Comparison of ENCODE assay signal across 8 cellular contexts in the genomic region with DNA sequence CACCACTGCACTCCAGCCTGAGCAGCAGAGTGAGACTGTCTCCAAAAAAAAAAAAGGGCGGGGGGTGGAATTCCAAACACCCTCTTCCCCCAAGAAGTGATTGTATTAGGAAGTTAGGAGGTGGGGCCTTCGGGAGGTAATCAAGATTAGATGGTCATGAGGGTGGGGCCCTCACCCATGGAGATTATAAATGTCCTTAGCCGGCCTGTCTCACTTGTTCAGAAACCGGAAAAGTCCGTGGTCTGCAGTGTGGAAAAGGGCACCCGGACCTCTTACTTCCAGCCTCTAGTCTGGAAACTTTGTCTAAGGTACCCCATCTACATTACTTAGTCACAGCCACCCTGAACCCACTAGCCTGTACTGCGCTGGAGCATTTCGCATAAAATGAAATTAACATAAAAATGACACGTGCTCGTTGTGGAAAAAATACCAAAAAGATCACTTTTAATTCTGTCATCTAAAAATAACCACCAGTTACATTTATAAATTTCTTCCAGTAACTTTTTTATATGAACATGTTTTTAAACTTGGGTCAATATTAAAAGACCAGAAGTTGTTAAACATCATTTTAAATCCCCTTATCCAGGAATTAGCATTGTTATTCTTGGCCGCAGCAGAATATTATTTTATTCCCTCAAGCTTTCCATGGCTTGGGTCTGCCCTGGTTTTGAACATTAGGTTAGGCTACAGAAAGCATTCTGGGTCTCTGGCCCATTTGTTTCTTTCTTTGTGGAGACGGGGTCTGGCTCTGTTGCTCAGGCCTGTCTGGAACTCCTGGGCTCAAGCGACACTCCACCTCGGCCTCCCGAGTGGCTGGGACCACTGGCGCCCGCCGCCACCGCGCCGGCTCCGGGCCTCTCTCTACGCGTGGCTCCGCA. TPM values are rescaled to one million over a fixed set of nuclear protein-coding genes. Genes with fewer than 3 reads are reported as not detected.
A peak's percentile ranks its signal among the peaks of the same experiment; 100 is the strongest.
DNase-seq lines count a peak whose midpoint lies in the region; TF ChIP-seq lines count a peak whose summit lies in the region.

No MANE protein-coding gene starts in this region.

- no peaks in the 10 kb centered on the region for H3K9me3 ChIP-seq in iPS DF 6.9 (ENCODE audit: control insufficient read depth, insufficient read depth, low read length)
- no peaks in the 10 kb centered on the region for H3K9me3 ChIP-seq in smooth muscle cell (replicated peaks; ENCODE audit: low read depth)

- H3K9me3 Mint-ChIP-seq in activated T-helper 1 cell treated with anti-CD3 and anti-CD28 coated beads, Interleukin-12 subunit alpha, Interleukin-12 subunit beta, Interleukin-2, Interleukin-4 antibody, amounts not matched to agents 30 ng/mL and 10 ng/mL and 1 ng/mL, durations not matched to agents 14 hours and 24 hours and 36 hours = no peaks in the 10 kb centered on the region

- H4K20me1 ChIP-seq in smooth muscle cell (ENCODE audit: low read depth) = peaks cover 4% of the 10 kb centered on the region

- DNase-seq in HL-60 (ENCODE audit: low read depth in 1 of 2, low spot score in 1 of 2) (no peak), iPS DF 6.9 (ENCODE audit: low read depth, low spot score) (no peak), smooth muscle cell (lab: John Stamatoyannopoulos, UW; ENCODE audit: unreplicated experiment) (no peak), NCI-H187 treated with DMSO at 0.1 percent for 48 hours (lab: John Stamatoyannopoulos, UW) (no peak), GM13977 (ENCODE audit: low spot score) (no peak)
- no peak for DNase-seq in activated T-helper 1 cell treated with anti-CD3 and anti-CD28 coated beads, Interleukin-12 subunit alpha, Interleukin-12 subunit beta, Interleukin-2, Interleukin-4 antibody, amounts not matched to agents 30 ng/mL and 10 ng/mL and 1 ng/mL, durations not matched to agents 14 hours and 24 hours and 36 hours (ENCODE audit: low spot score)
- no peak for DNase-seq in activated CD4-positive, CD25-positive, alpha-beta regulatory T cell treated with anti-CD3 and anti-CD28 coated beads, Interleukin-2, amount 50 U/mL, for 72 hours

- H2AFZ ChIP-seq in ACC112 (ENCODE audit: low read length, unreplicated experiment) = no peak overlapping the region
- peak overlapping the region; percentile 1 for H2AFZ ChIP-seq in smooth muscle cell (ENCODE audit: low read depth)

- intact Hi-C loops in activated T-helper 1 cell treated with anti-CD3 and anti-CD28 coated beads, Interleukin-12 subunit alpha, Interleukin-12 subunit beta, Interleukin-2, Interleukin-4 antibody, amounts not matched to agents 30 ng/mL and 10 ng/mL and 1 ng/mL, durations not matched to agents 14 hours and 24 hours and 36 hours (cut with micrococcal nuclease) = loop anchor here (1.0 to 10.0 kb wide), 6 partner anchors 8 to 1005 kb away; partner anchors contain the start of genes GADD45G, SECISBP2 and SPIN1

- H3K36me3 ChIP-seq in ACC112 (ENCODE audit: insufficient read depth, low read length) (0 out of 2 replicates have a peak, but pooled peaks cover 3% of the 10 kb centered on the region), iPS DF 6.9 (ENCODE audit: control insufficient read depth, insufficient read depth, low read length) (no peaks in the 10 kb centered on the region), smooth muscle cell (ENCODE audit: low read depth) (no peaks in the 10 kb centered on the region)

- in situ Hi-C loops in GM13977 (cut with MboI; ENCODE audit: low pct_unique_long_range_greater_than_20kb, low sequenced_read_pairs, unreplicated experiment) = no loop called here

- H3F3A ChIP-seq in smooth muscle cell (ENCODE audit: low read depth) = no peaks in the 10 kb centered on the region

- peak overlapping the region; percentile 96 for H3K4me2 ChIP-seq in smooth muscle cell

- H3K4me3 Mint-ChIP-seq in activated T-helper 1 cell treated with anti-CD3 and anti-CD28 coated beads, Interleukin-12 subunit alpha, Interleukin-12 subunit beta, Interleukin-2, Interleukin-4 antibody, amounts not matched to agents 30 ng/mL and 10 ng/mL and 1 ng/mL, durations not matched to agents 14 hours and 24 hours and 36 hours = peak overlapping the region; percentile 92

- H3K27ac Mint-ChIP-seq in activated T-helper 1 cell treated with anti-CD3 and anti-CD28 coated beads, Interleukin-12 subunit alpha, Interleukin-12 subunit beta, Interleukin-2, Interleukin-4 antibody, amounts not matched to agents 30 ng/mL and 10 ng/mL and 1 ng/mL, durations not matched to agents 14 hours and 24 hours and 36 hours = peak overlapping the region; percentile 89

- H3K36me3 Mint-ChIP-seq in activated T-helper 1 cell treated with anti-CD3 and anti-CD28 coated beads, Interleukin-12 subunit alpha, Interleukin-12 subunit beta, Interleukin-2, Interleukin-4 antibody, amounts not matched to agents 30 ng/mL and 10 ng/mL and 1 ng/mL, durations not matched to agents 14 hours and 24 hours and 36 hours (ENCODE audit: low read depth) = peaks cover 25% of the 10 kb centered on the region

- peaks cover 2% of the 10 kb centered on the region for H3K27me3 Mint-ChIP-seq in activated T-helper 1 cell treated with anti-CD3 and anti-CD28 coated beads, Interleukin-12 subunit alpha, Interleukin-12 subunit beta, Interleukin-2, Interleukin-4 antibody, amounts not matched to agents 30 ng/mL and 10 ng/mL and 1 ng/mL, durations not matched to agents 14 hours and 24 hours and 36 hours (ENCODE audit: insufficient read depth)

- peaks cover 19% of the 10 kb centered on the region for H3K4me1 ChIP-seq in ACC112 (ENCODE audit: control insufficient read depth, insufficient read depth, low read length, unreplicated experiment)
- no peaks in the 10 kb centered on the region for H3K4me1 ChIP-seq in iPS DF 6.9 (ENCODE audit: control insufficient read depth, insufficient read depth, low read length)
- peaks cover 17% of the 10 kb centered on the region for H3K4me1 ChIP-seq in smooth muscle cell (ENCODE audit: low read depth)

- no peak for TF ChIP-seq CTCF in HL-60 (IDR thresholded peaks at IDR 0.05; ENCODE audit: insufficient read depth, low read length)
- no peak for TF ChIP-seq CTCF in smooth muscle cell (IDR thresholded peaks at IDR 0.05; ENCODE audit: borderline replicate concordance, insufficient read depth, poor library complexity, severe bottlenecking)
- TF ChIP-seq CTCF in GM13977 (IDR thresholded peaks at IDR 0.05; ENCODE audit: extremely low read depth, insufficient read depth, missing control alignments) = no peak

- H3K27me3 ChIP-seq in ACC112 (ENCODE audit: insufficient read depth, low read length) = no peaks in the 10 kb centered on the region
- H3K27me3 ChIP-seq in HL-60 (ENCODE audit: insufficient read depth, poor library complexity, severe bottlenecking) = no peaks in the 10 kb centered on the region
- no peaks in the 10 kb centered on the region for H3K27me3 ChIP-seq in iPS DF 6.9 (ENCODE audit: control insufficient read depth, insufficient read depth, low read length)
- no peaks in the 10 kb centered on the region for H3K27me3 ChIP-seq in smooth muscle cell (ENCODE audit: low read depth)

- peak overlapping the region; percentile 99 for H3K9ac ChIP-seq in smooth muscle cell (ENCODE audit: low read depth)

- H3K4me1 Mint-ChIP-seq in activated T-helper 1 cell treated with anti-CD3 and anti-CD28 coated beads, Interleukin-12 subunit alpha, Interleukin-12 subunit beta, Interleukin-2, Interleukin-4 antibody, amounts not matched to agents 30 ng/mL and 10 ng/mL and 1 ng/mL, durations not matched to agents 14 hours and 24 hours and 36 hours (ENCODE audit: low read depth) = peaks cover 26% of the 10 kb centered on the region

- WGBS in iPS DF 6.9 (ENCODE audit: insufficient coverage, insufficient read length) = no CpG with 5 or more reads among the region's 25 CpGs
- 23% methylated on average over 25 of the region's 25 CpGs for WGBS in smooth muscle cell (ENCODE audit: low lambda C conversion rate)

- H3K27ac ChIP-seq in ACC112 (ENCODE audit: low read depth, low read length) = peak overlapping the region; percentile 91
- H3K27ac ChIP-seq in HL-60 (replicated peaks) = peak overlapping the region; percentile 97
- H3K27ac ChIP-seq in iPS DF 6.9 (ENCODE audit: low read length) = no peak overlapping the region
- H3K27ac ChIP-seq in smooth muscle cell (ENCODE audit: low read depth) = peak overlapping the region; percentile 99

- peak overlapping the region; percentile 93 for H3K4me3 ChIP-seq in ACC112 (ENCODE audit: low read depth, low read length)
- H3K4me3 ChIP-seq in HL-60 (replicated peaks; ENCODE audit: insufficient read depth, low read length) = peak overlapping the region; percentile 57
- peak overlapping the region; percentile 85 for H3K4me3 ChIP-seq in iPS DF 6.9 (ENCODE audit: low read length)
- peak overlapping the region; percentile 69 for H3K4me3 ChIP-seq in smooth muscle cell

- H3K79me2 ChIP-seq in ACC112 (ENCODE audit: control insufficient read depth, insufficient read depth, low read length, unreplicated experiment) (peaks cover 52% of the 10 kb centered on the region), smooth muscle cell (ENCODE audit: low read depth) (peaks cover 38% of the 10 kb centered on the region)

RNA-seq across cellular contexts. Expression of gene CKS2, which starts 1.1 kb away (rescaled TPM):
- 148 and 162 TPM in 2 replicates for total RNA-seq in activated T-helper 1 cell treated with anti-CD3 and anti-CD28 coated beads, Interleukin-12 subunit alpha, Interleukin-12 subunit beta, Interleukin-2, Interleukin-4 antibody, amounts not matched to agents 30 ng/mL and 10 ng/mL and 1 ng/mL, durations not matched to agents 14 hours and 24 hours and 36 hours
- 77.6 and 91.9 TPM in 2 replicates for total RNA-seq in smooth muscle cell
- polyA plus RNA-seq in smooth muscle cell = 136 and 148 TPM in 2 replicates

RNA-seq across cellular contexts. Expression of gene SECISBP2, which starts 8.5 kb away (rescaled TPM):
- 49.4 and 54.9 TPM in 2 replicates for total RNA-seq in activated T-helper 1 cell treated with anti-CD3 and anti-CD28 coated beads, Interleukin-12 subunit alpha, Interleukin-12 subunit beta, Interleukin-2, Interleukin-4 antibody, amounts not matched to agents 30 ng/mL and 10 ng/mL and 1 ng/mL, durations not matched to agents 14 hours and 24 hours and 36 hours
- 25.1 and 27.2 TPM in 2 replicates for total RNA-seq in smooth muscle cell
- 12.2 and 19.6 TPM in 2 replicates for polyA plus RNA-seq in smooth muscle cell
